Comparison of ENCODE assay signal across 15 cellular contexts in genomic region chr3:31671456-31671855, GRCh38.
A peak's percentile ranks its signal among the peaks of the same experiment; 100 is the strongest.
DNase-seq lines count a peak whose midpoint lies in the region; ATAC-seq, FAIRE-seq and TF ChIP-seq lines count a peak whose summit lies in the region.
"Had no signal": no experiment of that assay in that cellular context is flagged by ENCODE, and none has a peak within 500 bp of the region (broad histone marks: within the 10 kb centered on the region; RNA-seq: fewer than 3 reads in every experiment).

No MANE protein-coding gene starts in this region.

- H3K23ac ChIP-seq in IMR-90 (ENCODE audit: low read depth, low read length), result no peak overlapping the region; the same call in 1 of the 2 replicates

- H3K36me3 ChIP-seq in IMR-90 (ENCODE audit: control insufficient read depth, insufficient read depth, low read length) (peaks cover 1% of the 10 kb centered on the region; the same call in 1 of the 2 replicates), iPS-20b (ENCODE audit: insufficient read depth, low read depth, low read length) (peaks cover 37% of the 10 kb centered on the region), smooth muscle cell (ENCODE audit: low read depth) (peaks cover 6% of the 10 kb centered on the region)
- H3K36me3 ChIP-seq: HAP-1 had no signal

- TF ChIP-seq RAD21 in IMR-90 (IDR thresholded peaks at IDR 0.05; ENCODE audit: low read length), result no peak

- H3K4me3 ChIP-seq in IMR-90 (ENCODE audit: insufficient read depth, low read depth, low read length) (no peak overlapping the region), iPS-20b (ENCODE audit: low read length) (no peak overlapping the region), smooth muscle cell (no peak overlapping the region)
- H3K4me3 ChIP-seq: HAP-1 had no signal

- WGBS in IMR-90 (ENCODE audit: extremely low coverage in 2 of 2, insufficient read length in 1 of 2), 2 experiments, result no CpG with 5 or more reads among the region's 2 CpGs
- 96% methylated on average over 2 of the region's 2 CpGs for WGBS in smooth muscle cell (ENCODE audit: low lambda C conversion rate)

- H3F3A ChIP-seq in smooth muscle cell (ENCODE audit: low read depth), result no peaks in the 10 kb centered on the region

- ATAC-seq in IMR-90 (ENCODE audit: low read depth), result no peak
- ATAC-seq in stimulated activated memory B cell treated with anti-CD40 and anti-IgM and Interleukin-4, amounts not matched to agents 10 μg/mL and 1 μg/mL and 100 μg/mL, for 72 hours, result no peak
- ATAC-seq: CD8-positive, alpha-beta T cell; HepG2 had no signal

- no peak overlapping the region for H3K4me3 Mint-ChIP-seq in CD14-positive monocyte
- H3K4me3 Mint-ChIP-seq in stimulated activated memory B cell treated with anti-CD40 and anti-IgM and Interleukin-4, amounts not matched to agents 10 μg/mL and 1 μg/mL and 100 μg/mL, for 72 hours, result no peak overlapping the region
- H3K4me3 Mint-ChIP-seq: CD8-positive, alpha-beta T cell had no signal

- DNase-seq in CD14-positive monocyte (ENCODE audit: low spot score) (no peak), IMR-90 (no peak), GM20000 (ENCODE audit: low spot score) (no peak), RCC 7860 (ENCODE audit: low spot score) (no peak), NCI-H1436 (lab: John Stamatoyannopoulos, UW) (no peak), smooth muscle cell (lab: John Stamatoyannopoulos, UW; ENCODE audit: unreplicated experiment) (no peak)
- DNase-seq: Calu3; CD8-positive, alpha-beta T cell; DMS79 treated with DMSO at 0.1 percent for 48 hours; GF-D8 had no signal

- H3K9me3 ChIP-seq in IMR-90 (ENCODE audit: control insufficient read depth, insufficient read depth, low read length) (no peaks in the 10 kb centered on the region), iPS-20b (ENCODE audit: insufficient read depth, low read depth, low read length) (no peaks in the 10 kb centered on the region), smooth muscle cell (replicated peaks; ENCODE audit: low read depth) (no peaks in the 10 kb centered on the region)
- H3K9me3 ChIP-seq: HAP-1 had no signal

- H3K9me3 Mint-ChIP-seq in CD14-positive monocyte, result peaks cover 0 to 9% (median 5%) of the 10 kb centered on the region in 7 donors
- no peaks in the 10 kb centered on the region for H3K9me3 Mint-ChIP-seq in stimulated activated memory B cell treated with anti-CD40 and anti-IgM and Interleukin-4, amounts not matched to agents 10 μg/mL and 1 μg/mL and 100 μg/mL, for 72 hours
- H3K9me3 Mint-ChIP-seq: CD8-positive, alpha-beta T cell had no signal

- H3K27ac ChIP-seq in IMR-90 (ENCODE audit: insufficient read depth, low read length) (peak overlapping the region; percentile 74; the same call in 1 of the 2 replicates), iPS-20b (ENCODE audit: low read length) (peak overlapping the region; percentile 22), smooth muscle cell (ENCODE audit: low read depth) (no peak overlapping the region)
- H3K27ac ChIP-seq: C4-2B had no signal

- no peak overlapping the region for H2BK20ac ChIP-seq in IMR-90 (ENCODE audit: low read depth, low read length)

- no peak overlapping the region for H2AK5ac ChIP-seq in IMR-90 (ENCODE audit: low read depth, low read length)

- H2AFZ ChIP-seq in IMR-90 (replicated peaks; ENCODE audit: low read length, poor library complexity) (no peak overlapping the region), smooth muscle cell (ENCODE audit: low read depth) (no peak overlapping the region)

- H3K36me3 Mint-ChIP-seq in CD14-positive monocyte, result peaks cover 0 to 3% of the 10 kb centered on the region in 2 donors
- peaks cover 75% of the 10 kb centered on the region for H3K36me3 Mint-ChIP-seq in stimulated activated memory B cell treated with anti-CD40 and anti-IgM and Interleukin-4, amounts not matched to agents 10 μg/mL and 1 μg/mL and 100 μg/mL, for 72 hours
- H3K36me3 Mint-ChIP-seq: CD8-positive, alpha-beta T cell had no signal

- H3K9ac ChIP-seq in IMR-90 (ENCODE audit: low read depth, low read length) (no peak overlapping the region), iPS-20b (ENCODE audit: low read depth, low read length) (no peak overlapping the region), smooth muscle cell (ENCODE audit: low read depth) (no peak overlapping the region)

- H3K27ac Mint-ChIP-seq in CD14-positive monocyte, result peak overlapping the region in 5 of 7 donors; percentile 44 to 82 (median 63)
- peak overlapping the region; percentile 18 for H3K27ac Mint-ChIP-seq in stimulated activated memory B cell treated with anti-CD40 and anti-IgM and Interleukin-4, amounts not matched to agents 10 μg/mL and 1 μg/mL and 100 μg/mL, for 72 hours
- H3K27ac Mint-ChIP-seq: CD8-positive, alpha-beta T cell had no signal

- CTCF ChIA-PET in IMR-90 (lab: Yijun Ruan, JAX), result no interaction called here

- no peak overlapping the region for H2BK120ac ChIP-seq in IMR-90 (ENCODE audit: low read depth, low read length)

- POLR2A ChIA-PET in IMR-90 (lab: Charles Lee; ENCODE audit: unreplicated experiment), result no interaction called here

- H3K4ac ChIP-seq in IMR-90 (ENCODE audit: low read depth, low read length), result no peak overlapping the region

- H3K56ac ChIP-seq in IMR-90 (ENCODE audit: extremely low read depth, insufficient read depth, low read length), result no peak overlapping the region

- no peaks in the 10 kb centered on the region for H3K9me1 ChIP-seq in IMR-90 (ENCODE audit: insufficient read depth, low read length)

- peak overlapping the region in 1 of 2 experiments; percentile 62; a peak in 1 of 4 replicates for H4K8ac ChIP-seq in IMR-90 (ENCODE audit: low read depth in 2 of 2, low read length in 2 of 2)

- H4K5ac ChIP-seq in IMR-90 (ENCODE audit: low read depth, low read length), result peak overlapping the region; percentile 69; the same call in 1 of the 2 replicates

- no peak overlapping the region for H2AK9ac ChIP-seq in IMR-90 (replicated peaks; ENCODE audit: low read depth, low read length, poor library complexity)

- dilution Hi-C loops in IMR-90 (cut with HindIII; ENCODE audit: low sequenced_read_pairs, unreplicated experiment), result no loop called here

- peaks cover 3 to 4% (median 3%) of the 10 kb centered on the region in 3 donors for H3K27me3 Mint-ChIP-seq in CD14-positive monocyte (ENCODE audit: low read depth in 3 of 3)
- no peaks in the 10 kb centered on the region for H3K27me3 Mint-ChIP-seq in stimulated activated memory B cell treated with anti-CD40 and anti-IgM and Interleukin-4, amounts not matched to agents 10 μg/mL and 1 μg/mL and 100 μg/mL, for 72 hours

- peak overlapping the region; percentile 33; the same call in 1 of the 2 replicates for H3K18ac ChIP-seq in IMR-90 (ENCODE audit: low read depth, low read length)

- H2BK15ac ChIP-seq in IMR-90 (ENCODE audit: low read depth, low read length), result no peak overlapping the region

- intact Hi-C loops in CD14-positive monocyte (cut with micrococcal nuclease), result no loop called here
- intact Hi-C loops in IMR-90 (cut with micrococcal nuclease), result no loop called here

- no peak overlapping the region for H4K91ac ChIP-seq in IMR-90 (ENCODE audit: insufficient read depth, low read depth, low read length)

- no peak for FAIRE-seq in RCC 7860 (lab: Jason Lieb, UNC)
- FAIRE-seq: HepG2 had no signal

- no peaks in the 10 kb centered on the region for H4K20me1 ChIP-seq in IMR-90 (ENCODE audit: insufficient read depth, low read length)
- no peaks in the 10 kb centered on the region for H4K20me1 ChIP-seq in smooth muscle cell (ENCODE audit: low read depth)

- H3K4me1 ChIP-seq in IMR-90 (ENCODE audit: control insufficient read depth, insufficient read depth, low read length) (peaks cover 3% of the 10 kb centered on the region; the same call in 1 of the 2 replicates), iPS-20b (ENCODE audit: insufficient read depth, low read length) (no peaks in the 10 kb centered on the region), smooth muscle cell (ENCODE audit: low read depth) (no peaks in the 10 kb centered on the region)
- H3K4me1 ChIP-seq: HAP-1 had no signal

- H3K79me1 ChIP-seq in IMR-90 (ENCODE audit: low read depth in 1 of 2, low read length in 2 of 2), result no peaks in the 10 kb centered on the region

- no peak overlapping the region for H2BK5ac ChIP-seq in IMR-90 (ENCODE audit: low read depth, low read length, poor library complexity, severe bottlenecking)

- in situ Hi-C loops in IMR-90 (cut with MboI; ENCODE audit: low sequenced_read_pairs), result no loop called here

- H3K14ac ChIP-seq in IMR-90 (replicated peaks; ENCODE audit: low read depth, low read length), result no peak overlapping the region

- TF ChIP-seq POLR2A in IMR-90 (IDR thresholded peaks at IDR 0.05; ENCODE audit: low read depth, low read length), result no peak

- TF ChIP-seq CTCF in CD14-positive monocyte (IDR thresholded peaks at IDR 0.05), result no peak
- TF ChIP-seq CTCF in IMR-90 (conservative IDR thresholded peaks at IDR 0.05; ENCODE audit: low read depth, low read length), result no peak
- TF ChIP-seq CTCF in GM20000 (IDR thresholded peaks at IDR 0.05; ENCODE audit: extremely low read depth, missing control alignments), result no peak
- no peak for TF ChIP-seq CTCF in smooth muscle cell (IDR thresholded peaks at IDR 0.05; ENCODE audit: borderline replicate concordance, insufficient read depth, poor library complexity, severe bottlenecking)

- BruUV-seq in IMR-90 (replicated peaks; lab: Mats Ljungman, UMichigan), result no TSS peak

- H3K79me2 ChIP-seq in smooth muscle cell (ENCODE audit: low read depth), result no peaks in the 10 kb centered on the region

- H3K27me3 ChIP-seq in IMR-90 (ENCODE audit: control insufficient read depth, insufficient read depth, low read length) (no peaks in the 10 kb centered on the region), iPS-20b (ENCODE audit: insufficient read depth, low read length) (no peaks in the 10 kb centered on the region), smooth muscle cell (ENCODE audit: low read depth) (no peaks in the 10 kb centered on the region)

- no peak overlapping the region for H3K4me2 ChIP-seq in IMR-90 (ENCODE audit: low read depth, low read length)
- no peak overlapping the region for H3K4me2 ChIP-seq in smooth muscle cell

- H3K4me1 Mint-ChIP-seq in CD14-positive monocyte, result peaks cover 32% of the 10 kb centered on the region
- H3K4me1 Mint-ChIP-seq in stimulated activated memory B cell treated with anti-CD40 and anti-IgM and Interleukin-4, amounts not matched to agents 10 μg/mL and 1 μg/mL and 100 μg/mL, for 72 hours, result no peaks in the 10 kb centered on the region

TF ChIP-seq in IMR-90, 13 proteins besides CTCF, POLR2A, EP300 and RAD21 (continues in another document):
- no peak for TF ChIP-seq MXI1 (IDR thresholded peaks at IDR 0.05; ENCODE audit: borderline replicate concordance, low read depth, low read length)
- TF ChIP-seq BHLHE40 (IDR thresholded peaks at IDR 0.05; ENCODE audit: low read depth, low read length), result no peak
- no peak for TF ChIP-seq SMC3 (IDR thresholded peaks at IDR 0.05; ENCODE audit: low read depth, low read length)
- TF ChIP-seq FOS (IDR thresholded peaks at IDR 0.05; ENCODE audit: low read depth, low read length), result no peak
- TF ChIP-seq RCOR1 (IDR thresholded peaks at IDR 0.05; ENCODE audit: insufficient replicate concordance, low read length), result no peak
- TF ChIP-seq MAFK (IDR thresholded peaks at IDR 0.05; ENCODE audit: low read depth, low read length), result no peak
- TF ChIP-seq NFE2L2 (IDR thresholded peaks at IDR 0.05; ENCODE audit: low read depth, low read length), result no peak
- TF ChIP-seq MAZ (IDR thresholded peaks at IDR 0.05; ENCODE audit: borderline replicate concordance, low read depth, low read length), result no peak
- no peak for TF ChIP-seq RFX5 (IDR thresholded peaks at IDR 0.05; ENCODE audit: low read depth, low read length)
